27 cellular contexts compared by ENCODE assay signal in the genomic region with DNA sequence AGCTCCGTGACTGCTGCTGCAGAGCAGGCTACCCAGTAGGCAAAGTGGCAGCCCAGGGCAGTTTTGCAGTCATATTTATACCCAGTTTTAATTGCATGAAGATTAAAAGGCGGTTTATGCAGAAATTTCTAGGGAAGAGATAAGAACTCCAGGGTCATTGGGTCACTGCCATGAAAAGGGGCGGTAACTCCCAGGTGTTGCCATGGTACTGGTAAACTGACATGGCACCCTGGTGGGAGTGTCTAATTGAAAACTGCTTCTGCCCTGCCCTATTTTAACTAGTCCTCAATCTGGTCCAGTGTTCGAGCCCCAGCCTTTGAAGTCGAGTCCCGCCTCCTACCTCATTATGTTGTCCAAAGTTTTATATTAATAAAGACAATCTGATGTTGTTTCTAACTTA.
"Had no signal": no experiment of that assay in that cellular context is flagged by ENCODE, and none has a peak within 500 bp of the region (broad histone marks: within the 10 kb centered on the region; RNA-seq: fewer than 3 reads in every experiment).

No MANE protein-coding gene starts in this region.

- H3K27ac Mint-ChIP-seq: naive thymus-derived CD4-positive, alpha-beta T cell; stimulated activated naive B cell treated with anti-CD40 and anti-IgM and Interleukin-4, amounts not matched to agents 10 μg/mL and 1 μg/mL and 100 μg/mL, for 72 hours; stimulated activated naive CD8-positive, alpha-beta T cell treated with anti-CD3 and anti-CD28 coated beads, Interleukin-15, Interleukin-2, amounts not matched to agents 100 ng/mL and 50 ng/mL, for 24 hours had no signal

- H3K4me1 ChIP-seq: lower lobe of right lung, prostate gland, suprapubic skin, upper lobe of right lung had no signal

- H3K27me3 Mint-ChIP-seq: naive thymus-derived CD4-positive, alpha-beta T cell; natural killer cell treated with Interleukin-12 subunit alpha and Interleukin-12 subunit beta and Interleukin-15 and Interleukin-18, amount 100 ng/mL, for 72 hours; stimulated activated naive B cell treated with anti-CD40 and anti-IgM and Interleukin-4, amounts not matched to agents 10 μg/mL and 1 μg/mL and 100 μg/mL, for 72 hours; stimulated activated naive CD8-positive, alpha-beta T cell treated with anti-CD3 and anti-CD28 coated beads, Interleukin-15, Interleukin-2, amounts not matched to agents 100 ng/mL and 50 ng/mL, for 24 hours had no signal

- H3K4me3 ChIP-seq: hepatocyte, left lung, lower lobe of right lung, ovary, prostate gland, skin epidermis, suprapubic skin, thoracic aorta, tibial artery, upper lobe of right lung had no signal

- H3K27me3 ChIP-seq: hepatocyte, left lung, ovary, suprapubic skin, tibial artery, upper lobe of right lung had no signal

- H2AFZ ChIP-seq: hepatocyte had no signal

- H3K79me2 ChIP-seq: hepatocyte had no signal

- ATAC-seq: left cardiac atrium; left lung; lower lobe of right lung; naive thymus-derived CD4-positive, alpha-beta T cell; natural killer cell treated with Interleukin-12 subunit alpha and Interleukin-12 subunit beta and Interleukin-15 and Interleukin-18, amount 100 ng/mL, for 72 hours; right cardiac atrium; sciatic nerve; stimulated activated naive B cell treated with anti-CD40 and anti-IgM and Interleukin-4, amounts not matched to agents 10 μg/mL and 1 μg/mL and 100 μg/mL, for 72 hours; upper lobe of right lung had no signal

- H3K4me3 Mint-ChIP-seq: mesothelial cell of epicardium; naive thymus-derived CD4-positive, alpha-beta T cell; natural killer cell treated with Interleukin-12 subunit alpha and Interleukin-12 subunit beta and Interleukin-15 and Interleukin-18, amount 100 ng/mL, for 72 hours; stimulated activated naive B cell treated with anti-CD40 and anti-IgM and Interleukin-4, amounts not matched to agents 10 μg/mL and 1 μg/mL and 100 μg/mL, for 72 hours; stimulated activated naive CD8-positive, alpha-beta T cell treated with anti-CD3 and anti-CD28 coated beads, Interleukin-15, Interleukin-2, amounts not matched to agents 100 ng/mL and 50 ng/mL, for 24 hours had no signal

- DNase-seq: kidney glomerular epithelial cell; left cardiac atrium; left lung; lower lobe of right lung; mammary epithelial cell; mesenchymal stem cell; naive thymus-derived CD4-positive, alpha-beta T cell; ovary; retina; right cardiac atrium; stimulated activated CD4-positive, alpha-beta T cell treated with anti-CD3 and anti-CD28 coated beads, Interleukin-12 subunit alpha, Interleukin-12 subunit beta, amount 100 ng/mL, for 4 hours; stimulated activated CD4-positive, alpha-beta T cell treated with anti-CD3 and anti-CD28 coated beads, Interleukin-15, amount 100 ng/mL, for 24 hours; stimulated activated CD4-positive, alpha-beta T cell treated with anti-CD3 and anti-CD28 coated beads, Interleukin-2, amount 100 ng/mL, for 24 hours; stimulated activated CD4-positive, alpha-beta T cell treated with anti-CD3 and anti-CD28 coated beads, Interleukin-4, amount 100 ng/mL, for 1 hour; stimulated activated naive B cell treated with anti-CD40 and anti-IgM and Interleukin-4, amounts not matched to agents 10 μg/mL and 1 μg/mL and 100 μg/mL, for 72 hours; tibial artery; trophoblast cell; upper lobe of right lung had no signal

- H3K9me3 ChIP-seq: left lung, lower lobe of right lung, ovary, prostate gland, suprapubic skin, thoracic aorta, tibial artery, upper lobe of right lung had no signal

- H3K4me2 ChIP-seq: hepatocyte had no signal

- H3K27ac ChIP-seq: hepatocyte, left lung, lower lobe of right lung, ovary, prostate gland, skin epidermis, suprapubic skin, thoracic aorta, tibial artery, upper lobe of right lung had no signal

- H3K36me3 ChIP-seq: left lung, lower lobe of right lung, ovary, prostate gland, suprapubic skin, thoracic aorta, tibial artery, upper lobe of right lung had no signal

- H3K9me3 Mint-ChIP-seq: natural killer cell treated with Interleukin-12 subunit alpha and Interleukin-12 subunit beta and Interleukin-15 and Interleukin-18, amount 100 ng/mL, for 72 hours; stimulated activated naive B cell treated with anti-CD40 and anti-IgM and Interleukin-4, amounts not matched to agents 10 μg/mL and 1 μg/mL and 100 μg/mL, for 72 hours; stimulated activated naive CD8-positive, alpha-beta T cell treated with anti-CD3 and anti-CD28 coated beads, Interleukin-15, Interleukin-2, amounts not matched to agents 100 ng/mL and 50 ng/mL, for 24 hours had no signal

- H3K36me3 Mint-ChIP-seq: mesothelial cell of epicardium; natural killer cell treated with Interleukin-12 subunit alpha and Interleukin-12 subunit beta and Interleukin-15 and Interleukin-18, amount 100 ng/mL, for 72 hours; stimulated activated naive B cell treated with anti-CD40 and anti-IgM and Interleukin-4, amounts not matched to agents 10 μg/mL and 1 μg/mL and 100 μg/mL, for 72 hours had no signal
